ENCODE assay signal across 10 cellular contexts in the genomic region with DNA sequence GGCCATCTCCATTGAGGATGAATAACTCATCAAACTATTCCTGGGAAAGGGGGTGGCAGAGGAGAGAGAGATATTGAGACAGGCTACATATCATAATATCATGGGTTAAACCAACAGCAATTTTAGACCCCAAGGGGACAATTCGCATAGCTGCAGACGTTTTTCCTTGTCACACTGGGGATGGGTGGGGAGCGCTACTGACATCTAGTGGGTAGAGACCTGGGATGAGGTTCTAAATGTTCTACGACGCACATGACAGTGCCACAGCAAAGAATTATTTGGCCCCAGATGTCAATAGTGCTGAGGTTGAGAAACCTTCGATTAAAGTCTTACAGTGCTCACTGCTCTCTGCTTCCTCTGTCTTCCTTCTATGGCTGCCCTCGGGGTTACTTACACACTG.
DNase-seq lines count a peak whose midpoint lies in the region; ATAC-seq, FAIRE-seq and TF ChIP-seq lines count a peak whose summit lies in the region.
"Had no signal": no experiment of that assay in that cellular context is flagged by ENCODE, and none has a peak within 500 bp of the region (broad histone marks: within the 10 kb centered on the region; RNA-seq: fewer than 3 reads in every experiment).

No MANE protein-coding gene starts in this region.

- no peaks in the 10 kb centered on the region for H3K36me3 Mint-ChIP-seq in activated naive CD4-positive, alpha-beta T cell treated with anti-CD3 and anti-CD28 coated beads, Interleukin-2, amount 50 U/mL, for 72 hours
- H3K36me3 Mint-ChIP-seq in activated naive CD8-positive, alpha-beta T cell treated with anti-CD3 and anti-CD28 coated beads, Interleukin-2, amount 50 U/mL, for 24 hours (ENCODE audit: low read depth), result no peaks in the 10 kb centered on the region

- DNase-seq in heart right ventricle (no peak), right cardiac atrium (no peak), NCI-H446 treated with DMSO at 0.1 percent for 48 hours (lab: John Stamatoyannopoulos, UW) (peak; percentile 7), epithelial cell of esophagus (ENCODE audit: low read depth) (peak; percentile 0), urothelium cell line (ENCODE audit: low spot score) (peak; percentile 28)
- no peak for DNase-seq in activated naive CD4-positive, alpha-beta T cell treated with anti-CD3 and anti-CD28 coated beads, Interleukin-2, amount 50 U/mL, for 72 hours (ENCODE audit: low spot score in 2 of 2)
- no peak for DNase-seq in activated naive CD8-positive, alpha-beta T cell treated with anti-CD3 and anti-CD28 coated beads, Interleukin-2, amount 50 U/mL, for 24 hours
- DNase-seq: activated T-cell treated with anti-CD3 and anti-CD28 coated beads, Interleukin-2, amount 50 U/mL, for 1 hour had no signal

- no peak overlapping the region for H3K4me3 ChIP-seq in heart right ventricle
- H3K4me3 ChIP-seq in right cardiac atrium (ENCODE audit: low read length), result no peak overlapping the region
- no peak overlapping the region for H3K4me3 ChIP-seq in epithelial cell of esophagus (ENCODE audit: low read length)
- H3K4me3 ChIP-seq: SJCRH30 had no signal

- H3K9me3 Mint-ChIP-seq in activated naive CD4-positive, alpha-beta T cell treated with anti-CD3 and anti-CD28 coated beads, Interleukin-2, amount 50 U/mL, for 72 hours, result no peaks in the 10 kb centered on the region
- no peaks in the 10 kb centered on the region for H3K9me3 Mint-ChIP-seq in activated naive CD8-positive, alpha-beta T cell treated with anti-CD3 and anti-CD28 coated beads, Interleukin-2, amount 50 U/mL, for 24 hours

- H3K27ac Mint-ChIP-seq in activated naive CD4-positive, alpha-beta T cell treated with anti-CD3 and anti-CD28 coated beads, Interleukin-2, amount 50 U/mL, for 72 hours, result no peak overlapping the region
- no peak overlapping the region for H3K27ac Mint-ChIP-seq in activated naive CD8-positive, alpha-beta T cell treated with anti-CD3 and anti-CD28 coated beads, Interleukin-2, amount 50 U/mL, for 24 hours

- peak; percentile 48 for FAIRE-seq in urothelium cell line (lab: Jason Lieb, UNC)

- no peaks in the 10 kb centered on the region for H3K4me1 ChIP-seq in heart right ventricle
- no peaks in the 10 kb centered on the region for H3K4me1 ChIP-seq in right cardiac atrium (ENCODE audit: control insufficient read depth, insufficient read depth, low read length)
- H3K4me1 ChIP-seq: SJCRH30 had no signal

- ATAC-seq in heart right ventricle (no peak), right cardiac atrium (no peak), HG02870 (IDR thresholded peaks at IDR 0.05; ENCODE audit: unreplicated experiment) (no peak)
- no peak for ATAC-seq in activated naive CD4-positive, alpha-beta T cell treated with anti-CD3 and anti-CD28 coated beads, Interleukin-2, amount 50 U/mL, for 72 hours
- no peak for ATAC-seq in activated naive CD8-positive, alpha-beta T cell treated with anti-CD3 and anti-CD28 coated beads, Interleukin-2, amount 50 U/mL, for 24 hours

- peaks cover 0 to 33% (median 0%) of the 10 kb centered on the region in 7 donors for H3K27me3 ChIP-seq in heart right ventricle
- H3K27me3 ChIP-seq in right cardiac atrium (ENCODE audit: control insufficient read depth, insufficient read depth), result no peaks in the 10 kb centered on the region

- WGBS in heart right ventricle, 2 donors, result 39 to 49% methylated on average over 7 of the region's 7 CpGs
- WGBS in right cardiac atrium, result 38% methylated on average over 7 of the region's 7 CpGs

- no peaks in the 10 kb centered on the region for H3K9me3 ChIP-seq in heart right ventricle
- H3K9me3 ChIP-seq in right cardiac atrium (ENCODE audit: control insufficient read depth, low read length), result no peaks in the 10 kb centered on the region
- H3K9me3 ChIP-seq: SJCRH30 had no signal

- intact Hi-C loops in heart right ventricle (cut with DNase I), result loop anchor here in 6 of 10 donors (10.0 kb wide), 3 partner anchors 151 to 731 kb away; no protein-coding TSS in a partner anchor
- intact Hi-C loops in right cardiac atrium (cut with DNase I), result no loop called here

- H3K4me1 Mint-ChIP-seq in activated naive CD8-positive, alpha-beta T cell treated with anti-CD3 and anti-CD28 coated beads, Interleukin-2, amount 50 U/mL, for 24 hours, result no peaks in the 10 kb centered on the region

- H3K36me3 ChIP-seq in heart right ventricle, result no peaks in the 10 kb centered on the region
- H3K36me3 ChIP-seq: SJCRH30 had no signal

- TF ChIP-seq CTCF in heart right ventricle (IDR thresholded peaks at IDR 0.05) (peak in 5 of 9 donors; percentile 6 to 22 (median 9)), epithelial cell of esophagus (IDR thresholded peaks at IDR 0.05; ENCODE audit: insufficient read depth, low read depth, low read length, missing control alignments) (peak; percentile 29)

- no peak overlapping the region for H3K4me3 Mint-ChIP-seq in activated naive CD8-positive, alpha-beta T cell treated with anti-CD3 and anti-CD28 coated beads, Interleukin-2, amount 50 U/mL, for 24 hours

- H3K27me3 Mint-ChIP-seq in activated naive CD8-positive, alpha-beta T cell treated with anti-CD3 and anti-CD28 coated beads, Interleukin-2, amount 50 U/mL, for 24 hours, result peaks cover 4% of the 10 kb centered on the region

- H3K27ac ChIP-seq in heart right ventricle (no peak overlapping the region), right cardiac atrium (ENCODE audit: low read length) (no peak overlapping the region)
- H3K27ac ChIP-seq: SJCRH30 had no signal

Comparison
In these comparisons a context has a peak if more than half of its experiments do, and no peak if none do; other contexts are left out.
1. intact Hi-C loops: an anchor here in heart right ventricle (10.0 kb wide); none called in right cardiac atrium.
2. DNase-seq: peak in NCI-H446 treated with DMSO at 0.1 percent for 48 hours (single experiment), epithelial cell of esophagus (single experiment) and urothelium cell line (single experiment); none in heart right ventricle (0 of 2), right cardiac atrium (0 of 3), activated naive CD4-positive, alpha-beta T cell treated with anti-CD3 and anti-CD28 coated beads, Interleukin-2, amount 50 U/mL, for 72 hours (0 of 2) and activated naive CD8-positive, alpha-beta T cell treated with anti-CD3 and anti-CD28 coated beads, Interleukin-2, amount 50 U/mL, for 24 hours (single experiment).